12 cellular contexts compared by ENCODE assay signal in genomic region chr1:17531343-17531681, GRCh38. TPM values are rescaled to one million over a fixed set of nuclear protein-coding genes. Genes with fewer than 3 reads are reported as not detected.
DNase-seq lines count a peak whose midpoint lies in the region; ATAC-seq and TF ChIP-seq lines count a peak whose summit lies in the region.
"Had no signal": no experiment of that assay in that cellular context is flagged by ENCODE, and none has a peak within 500 bp of the region (broad histone marks: within the 10 kb centered on the region; RNA-seq: fewer than 3 reads in every experiment).

No MANE protein-coding gene starts in this region.

- H3K4me2 ChIP-seq in PC-3 (ENCODE audit: low read length) = no peak overlapping the region

- CTCF ChIA-PET in PC-3 (lab: Charles Lee) = interaction anchor here (0.6 to 1.1 kb wide), 2 partner anchors 8 to 37 kb away, joined by 3 read pairs; no protein-coding TSS in a partner anchor

- H3K9me3 ChIP-seq in PC-3 (ENCODE audit: low read length) (no peaks in the 10 kb centered on the region), muscle layer of colon (ENCODE audit: low read length) (no peaks in the 10 kb centered on the region), suprapubic skin (no peaks in the 10 kb centered on the region)
- H3K9me3 ChIP-seq: Caco-2 had no signal

- peak overlapping the region; percentile 81 for H3K27ac ChIP-seq in PC-3 (ENCODE audit: low read length)
- peak overlapping the region; percentile 58 for H3K27ac ChIP-seq in cingulate gyrus (ENCODE audit: low read depth, low read length)
- H3K27ac ChIP-seq in muscle layer of colon (ENCODE audit: low read depth, low read length) = peak overlapping the region; percentile 28
- H3K27ac ChIP-seq in suprapubic skin = peak overlapping the region; percentile 71

- H3K4me3 ChIP-seq in PC-3 (ENCODE audit: low read length) = no peak overlapping the region
- H3K4me3 ChIP-seq in muscle layer of colon (ENCODE audit: low read depth in 1 of 2, low read length in 2 of 2) = no peak overlapping the region
- no peak overlapping the region for H3K4me3 ChIP-seq in suprapubic skin

- H3K9me2 ChIP-seq in PC-3 (replicated peaks; ENCODE audit: low read length) = no peaks in the 10 kb centered on the region

- H3K27me3 ChIP-seq in PC-3 (ENCODE audit: low read length) = no peaks in the 10 kb centered on the region
- H3K27me3 ChIP-seq in muscle layer of colon (ENCODE audit: control insufficient read depth in 1 of 2, insufficient read depth in 2 of 2, low read length in 2 of 2) = no peaks in the 10 kb centered on the region
- H3K27me3 ChIP-seq in suprapubic skin = no peaks in the 10 kb centered on the region

- no peak for TF ChIP-seq EP300 in suprapubic skin (IDR thresholded peaks at IDR 0.05)

- 74% methylated on average over 4 of the region's 4 CpGs for WGBS in suprapubic skin

- no peak for ATAC-seq in PC-3
- ATAC-seq in GM21576 (IDR thresholded peaks at IDR 0.05; ENCODE audit: unreplicated experiment) = no peak
- ATAC-seq in GM18907 (IDR thresholded peaks at IDR 0.05; ENCODE audit: unreplicated experiment) = no peak
- no peak for ATAC-seq in HG03571 (IDR thresholded peaks at IDR 0.05; ENCODE audit: unreplicated experiment)

- H3K4me1 ChIP-seq in PC-3 (ENCODE audit: insufficient read depth, low read length) (peaks cover 11% of the 10 kb centered on the region), muscle layer of colon (ENCODE audit: insufficient read depth, low read length) (peaks cover 42% of the 10 kb centered on the region), suprapubic skin (peaks cover 53% of the 10 kb centered on the region)
- H3K4me1 ChIP-seq: Caco-2 had no signal

- no peak overlapping the region for H2AFZ ChIP-seq in PC-3 (ENCODE audit: low read length)

- H3K9ac ChIP-seq in PC-3 (ENCODE audit: low read length) = no peak overlapping the region
- H3K9ac ChIP-seq in muscle layer of colon (ENCODE audit: low read length) = no peak overlapping the region

- no TSS peak for BruUV-seq in PC-3 (replicated peaks; lab: Mats Ljungman, UMichigan)

- no peak for TF ChIP-seq POLR2A in suprapubic skin (IDR thresholded peaks at IDR 0.05)

- intact Hi-C loops in PC-3 (cut with micrococcal nuclease) = no loop called here

- TF ChIP-seq CTCF in PC-3 (conservative IDR thresholded peaks at IDR 0.05; ENCODE audit: low read depth, low read length) (no peak), suprapubic skin (IDR thresholded peaks at IDR 0.05) (no peak)

- H3F3A ChIP-seq in PC-3 (ENCODE audit: low read length, unreplicated experiment) = no peaks in the 10 kb centered on the region

- DNase-seq in PC-3 (no peak), suprapubic skin (ENCODE audit: low spot score in 2 of 2) (no peak)
- no peak for DNase-seq in activated effector memory CD4-positive, alpha-beta T cell treated with Interleukin-2 at 50 U/mL for 16 hours
- DNase-seq: Caco-2; effector CD8-positive, alpha-beta T cell; RPMI8226; stimulated activated naive CD4-positive, alpha-beta T cell treated with Interleukin-2 at 50 U/mL for 16 hours had no signal

- H3K36me3 ChIP-seq in PC-3 (ENCODE audit: low read depth, low read length) = no peaks in the 10 kb centered on the region
- no peaks in the 10 kb centered on the region for H3K36me3 ChIP-seq in muscle layer of colon (ENCODE audit: insufficient read depth, low read length)
- H3K36me3 ChIP-seq in suprapubic skin = no peaks in the 10 kb centered on the region

- no peaks in the 10 kb centered on the region for H4K20me1 ChIP-seq in PC-3 (ENCODE audit: low read length)

- POLR2A ChIA-PET in PC-3 (lab: Charles Lee; ENCODE audit: unreplicated experiment) = no interaction called here

- no peaks in the 10 kb centered on the region for H3K79me2 ChIP-seq in PC-3 (ENCODE audit: low read length)

RNA-seq across cellular contexts. Expression of gene ARHGEF10L, which starts 8.2 kb away (rescaled TPM):
- total RNA-seq in PC-3 (2014; rRNA removed) = 11.2 and 11.3 TPM in 2 replicates
- 100 to 1,000 TPM in 1 of 4 donors, 10 to 100 TPM in 3; 65.0 to 136 (median 94.1) TPM for total RNA-seq in suprapubic skin

Comparison
In these comparisons a context has a peak if more than half of its experiments do, and no peak if none do; other contexts are left out.
1. H3K27ac ChIP-seq: peak in every context shown above with its lines; median percentile 81 in PC-3; 71 in suprapubic skin; 58 in cingulate gyrus; 28 in muscle layer of colon.